Comparison of ENCODE assay signal across 1 cellular context in the genomic region with DNA sequence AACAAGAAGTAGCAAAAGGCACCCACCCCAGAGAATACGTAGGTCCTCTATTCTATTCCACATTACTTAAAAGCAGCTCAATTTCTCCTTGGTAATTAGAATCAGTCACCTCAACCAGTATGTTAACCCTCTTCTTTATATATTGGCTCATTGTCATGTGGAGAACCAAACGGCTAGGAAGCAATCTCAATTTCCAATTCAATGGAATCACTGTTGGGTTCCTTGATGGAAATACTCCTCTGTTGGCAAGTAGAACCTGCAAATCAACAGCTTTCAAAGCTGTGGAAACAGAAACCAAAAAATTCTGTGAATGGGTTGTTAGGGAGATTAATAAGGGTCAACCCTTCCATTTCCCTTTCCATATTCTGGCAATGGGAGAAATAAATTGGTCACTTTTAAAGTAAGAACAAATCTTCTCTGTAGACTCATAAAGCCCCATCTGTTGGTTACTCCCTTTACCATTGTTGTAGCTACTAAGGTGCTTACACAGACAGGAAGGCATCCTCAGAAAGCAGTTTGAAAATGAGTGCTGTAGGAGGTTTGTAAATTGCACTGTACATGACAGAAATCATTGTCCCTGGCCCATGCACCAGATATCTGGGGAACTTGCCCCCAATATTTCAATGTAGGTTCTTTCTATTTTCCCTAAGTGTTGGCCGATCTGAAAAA.
A peak's percentile ranks its signal among the peaks of the same experiment; 100 is the strongest.
TF ChIP-seq lines count a peak whose summit lies in the region.

No MANE protein-coding gene starts in this region.

TF ChIP-seq in H1, 55 proteins besides CTCF, POLR2A, EP300 and RAD21 (continued from another document):
- TF ChIP-seq CREB1 (IDR thresholded peaks at IDR 0.05) (no peak), BCL11A (IDR thresholded peaks at IDR 0.05; ENCODE audit: low read depth in 2 of 2, low read length in 2 of 2) (peak in 1 of 2 experiments; percentile 55), RNF2 (IDR thresholded peaks at IDR 0.05; ENCODE audit: borderline replicate concordance, low read depth, low read length, missing control alignments, poor library complexity, severe bottlenecking) (no peak), ATF2 (IDR thresholded peaks at IDR 0.05; ENCODE audit: low read length) (peak; percentile 35; the same call in 1 of the 2 replicates), NANOG (IDR thresholded peaks at IDR 0.05; ENCODE audit: insufficient read depth, low read depth, low read length, poor library complexity, severe bottlenecking) (peak; percentile 91), KDM5A (IDR thresholded peaks at IDR 0.05; ENCODE audit: low read length) (no peak), CHD2 (IDR thresholded peaks at IDR 0.05; ENCODE audit: low read length) (0 out of 2 replicates have a peak, but pooled peaks have one; percentile 36), TCF12 (IDR thresholded peaks at IDR 0.05; ENCODE audit: low read depth, low read length) (0 out of 2 replicates have a peak, but pooled peaks have one; percentile 22), SP1 (IDR thresholded peaks at IDR 0.05; ENCODE audit: low read depth, low read length) (peak; percentile 69; the same call in 1 of the 2 replicates), KDM4A (IDR thresholded peaks at IDR 0.05; ENCODE audit: low read depth, low read length, severe bottlenecking) (no peak), CHD7 (IDR thresholded peaks at IDR 0.05; ENCODE audit: insufficient replicate concordance, low read length) (peak; percentile 73), ZNF274 (IDR thresholded peaks at IDR 0.05; ENCODE audit: borderline replicate concordance, extremely low read depth, low read length) (no peak), SIRT6 (IDR thresholded peaks at IDR 0.05; ENCODE audit: low read length) (no peak), POU5F1 (IDR thresholded peaks at IDR 0.05; ENCODE audit: low read depth, low read length) (0 out of 2 replicates have a peak, but pooled peaks have one; percentile 61)
